Comparison of ENCODE assay signal across 15 cellular contexts in genomic region chr10:84608126-84608525, GRCh38.
DNase-seq lines count a peak whose midpoint lies in the region; ATAC-seq and TF ChIP-seq lines count a peak whose summit lies in the region.
"Had no signal": no experiment of that assay in that cellular context is flagged by ENCODE, and none has a peak within 500 bp of the region (broad histone marks: within the 10 kb centered on the region; RNA-seq: fewer than 3 reads in every experiment).

No MANE protein-coding gene starts in this region.

- no peak overlapping the region for H3K4me3 ChIP-seq in GM12865 (ENCODE audit: low read depth, low read length)

- peaks cover 17 to 18% of the 10 kb centered on the region in 2 donors for H3K27me3 Mint-ChIP-seq in stimulated activated naive B cell treated with anti-CD40 and anti-IgM and Interleukin-4, amounts not matched to agents 10 μg/mL and 1 μg/mL and 100 μg/mL, for 72 hours

- H3K36me3 Mint-ChIP-seq in stimulated activated naive B cell treated with anti-CD40 and anti-IgM and Interleukin-4, amounts not matched to agents 10 μg/mL and 1 μg/mL and 100 μg/mL, for 72 hours: no peaks in the 10 kb centered on the region
- H3K36me3 Mint-ChIP-seq: naive thymus-derived CD8-positive, alpha-beta T cell; T-cell had no signal

- TF ChIP-seq CTCF in GM12865 (IDR thresholded peaks at IDR 0.05; ENCODE audit: insufficient read depth, low read depth, low read length, missing control alignments): no peak

- no peak overlapping the region for H3K27ac Mint-ChIP-seq in stimulated activated naive B cell treated with anti-CD40 and anti-IgM and Interleukin-4, amounts not matched to agents 10 μg/mL and 1 μg/mL and 100 μg/mL, for 72 hours
- H3K27ac Mint-ChIP-seq: HFFc6, T-cell had no signal

- H3K9me3 Mint-ChIP-seq in stimulated activated naive B cell treated with anti-CD40 and anti-IgM and Interleukin-4, amounts not matched to agents 10 μg/mL and 1 μg/mL and 100 μg/mL, for 72 hours: no peaks in the 10 kb centered on the region
- H3K9me3 Mint-ChIP-seq: HFFc6; naive thymus-derived CD8-positive, alpha-beta T cell; T-cell had no signal

- no peaks in the 10 kb centered on the region for H3K4me1 Mint-ChIP-seq in stimulated activated naive B cell treated with anti-CD40 and anti-IgM and Interleukin-4, amounts not matched to agents 10 μg/mL and 1 μg/mL and 100 μg/mL, for 72 hours
- H3K4me1 Mint-ChIP-seq: naive thymus-derived CD8-positive, alpha-beta T cell; T-cell had no signal

- H3K4me3 Mint-ChIP-seq in stimulated activated naive B cell treated with anti-CD40 and anti-IgM and Interleukin-4, amounts not matched to agents 10 μg/mL and 1 μg/mL and 100 μg/mL, for 72 hours: no peak overlapping the region
- H3K4me3 Mint-ChIP-seq: HFFc6; naive thymus-derived CD8-positive, alpha-beta T cell; T-cell had no signal

- ATAC-seq in GM19023 (IDR thresholded peaks at IDR 0.05; ENCODE audit: unreplicated experiment) (peak; percentile 49), GM21786 (IDR thresholded peaks at IDR 0.05; ENCODE audit: unreplicated experiment) (peak; percentile 81), HG03432 (IDR thresholded peaks at IDR 0.05; ENCODE audit: unreplicated experiment) (peak; percentile 87)
- no peak for ATAC-seq in stimulated activated naive B cell treated with anti-CD40 and anti-IgM and Interleukin-4, amounts not matched to agents 10 μg/mL and 1 μg/mL and 100 μg/mL, for 72 hours (replicated peaks)
- ATAC-seq: naive thymus-derived CD8-positive, alpha-beta T cell; T-cell had no signal

- DNase-seq in GM12865 (ENCODE audit: low read depth): peak; percentile 46
- DNase-seq in activated gamma-delta T cell (lab: John Stamatoyannopoulos, UW): no peak
- no peak for DNase-seq in HK-2 (ENCODE audit: unreplicated experiment)
- DNase-seq in HT-29 (ENCODE audit: low spot score): no peak
- DNase-seq in stimulated activated naive B cell treated with anti-CD40 and anti-IgM and Interleukin-4, amounts not matched to agents 10 μg/mL and 1 μg/mL and 100 μg/mL, for 72 hours: no peak
- DNase-seq: activated effector memory CD4-positive, alpha-beta T cell treated with Interleukin-2 at 50 U/mL for 16 hours; Calu3; HFFc6; naive thymus-derived CD8-positive, alpha-beta T cell; NCI-H2081; NCI-H774; T-cell had no signal

Comparison
In these comparisons a context has a peak if more than half of its experiments do, and no peak if none do; other contexts are left out.
1. ATAC-seq: peak in GM19023 (single experiment), GM21786 (single experiment) and HG03432 (single experiment); none in stimulated activated naive B cell treated with anti-CD40 and anti-IgM and Interleukin-4, amounts not matched to agents 10 μg/mL and 1 μg/mL and 100 μg/mL, for 72 hours (0 of 2).